Comparison of ENCODE assay signal across 8 cellular contexts in the genomic region with DNA sequence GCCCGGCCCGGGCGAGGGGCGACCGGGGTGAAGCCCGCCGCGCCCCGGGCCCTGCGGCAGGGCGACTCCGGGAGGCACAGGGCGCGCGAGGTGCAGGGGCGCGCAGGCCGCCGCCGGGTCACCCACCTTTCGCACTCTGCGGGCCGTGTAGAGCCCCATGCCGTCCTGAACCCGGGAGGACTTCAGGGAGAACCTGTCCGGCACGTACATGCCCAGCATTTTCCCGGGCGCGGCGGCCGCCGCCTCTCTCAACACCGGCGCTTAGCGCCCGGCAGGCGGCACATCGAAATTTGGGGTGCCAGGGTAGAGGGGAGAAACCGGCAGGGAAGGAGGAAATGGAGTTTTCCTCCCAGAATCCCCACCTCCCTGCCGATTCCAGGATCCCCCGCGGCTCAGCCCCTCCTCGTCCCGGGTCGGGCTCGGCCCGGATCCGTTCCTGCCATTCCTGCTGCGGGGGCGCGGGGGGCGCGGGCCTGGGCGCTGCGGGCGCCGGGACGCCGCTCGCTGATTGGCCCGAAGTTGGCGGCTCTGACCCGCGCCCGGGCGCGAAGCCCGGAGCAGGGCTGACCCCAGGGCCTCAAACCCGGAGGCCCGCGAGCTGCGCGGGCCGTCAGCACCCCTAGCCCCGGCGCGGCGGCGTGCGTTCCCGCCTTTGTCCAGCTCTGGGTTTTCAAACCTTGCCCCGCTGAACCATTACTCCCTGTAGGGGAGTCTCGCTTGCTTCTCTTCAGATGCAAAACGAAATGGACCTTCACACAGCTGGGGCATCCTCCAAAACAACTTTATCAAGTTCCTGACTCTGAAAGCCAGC. TPM values are rescaled to one million over a fixed set of nuclear protein-coding genes. Genes with fewer than 3 reads are reported as not detected.
DNase-seq lines count a peak whose midpoint lies in the region; ATAC-seq and TF ChIP-seq lines count a peak whose summit lies in the region.

A gene (minus strand): TSS at position 337 of the 811 bp plus-strand sequence. CDS start 118 bp downstream, at position 219.

- no peak for TF ChIP-seq CTCF in RWPE1 (conservative IDR thresholded peaks at IDR 0.05; ENCODE audit: low read depth)
- TF ChIP-seq CTCF in ascending aorta (IDR thresholded peaks at IDR 0.05) = peak in 1 of 3 experiments; percentile 14
- peak; percentile 37 for TF ChIP-seq CTCF in left ventricle myocardium inferior (IDR thresholded peaks at IDR 0.05; ENCODE audit: borderline replicate concordance)
- peak; percentile 43 for TF ChIP-seq CTCF in osteocyte (IDR thresholded peaks at IDR 0.05)

- H3K4me3 ChIP-seq in ascending aorta (peak within 1 kb of the TSS; percentile 69 to 70), left ventricle myocardium inferior (peak within 1 kb of the TSS; percentile 76)

- intact Hi-C loops in ascending aorta (cut with DNase I) (loop anchor here (5.0 kb wide), 2 partner anchors 150 to 405 kb away; a partner anchor contains a TSS), left ventricle myocardium inferior (cut with micrococcal nuclease) (no loop called here)

- no peaks in the 10 kb centered on the region for H3K27me3 ChIP-seq in ascending aorta
- no peaks in the 10 kb centered on the region for H3K27me3 ChIP-seq in left ventricle myocardium inferior (ENCODE audit: low read depth)

- no peaks in the 10 kb centered on the region for H3K36me3 Mint-ChIP-seq in osteocyte (ENCODE audit: unreplicated experiment)

- no peak for ATAC-seq in GM21390 (IDR thresholded peaks at IDR 0.05; ENCODE audit: unreplicated experiment)
- ATAC-seq in HG02970 (IDR thresholded peaks at IDR 0.05; ENCODE audit: low FRiP score, unreplicated experiment) = no peak

- no peaks in the 10 kb centered on the region for H3K9me3 Mint-ChIP-seq in osteocyte (ENCODE audit: unreplicated experiment)

- H3K27ac Mint-ChIP-seq in osteocyte (ENCODE audit: unreplicated experiment) = peak within 1 kb of the TSS; percentile 90

- DNase-seq in NCI-H345 (lab: John Stamatoyannopoulos, UW) = peak; percentile 32
- DNase-seq in NCI-H345 treated with DMSO at 0.1 percent for 48 hours (lab: John Stamatoyannopoulos, UW; ENCODE audit: unreplicated experiment) = no peak
- DNase-seq in RWPE1 (ENCODE audit: low spot score) = peak; percentile 58
- peak in 1 of 2 donors; percentile 69 for DNase-seq in ascending aorta (ENCODE audit: low spot score in 2 of 2)
- DNase-seq in left ventricle myocardium inferior = peak; percentile 62
- DNase-seq in osteocyte (ENCODE audit: extremely low spot score, unreplicated experiment) = peak; percentile 87

- H3K36me3 ChIP-seq in ascending aorta (no peaks in the 10 kb centered on the region), left ventricle myocardium inferior (no peaks in the 10 kb centered on the region)

- no peaks in the 10 kb centered on the region for H3K9me3 ChIP-seq in ascending aorta
- no peaks in the 10 kb centered on the region for H3K9me3 ChIP-seq in left ventricle myocardium inferior (replicated peaks)

- POLR2A ChIA-PET in RWPE1 (lab: Yijun Ruan, JAX; ENCODE audit: low non-redundant PET) = no interaction called here

- no peaks in the 10 kb centered on the region for H3K27me3 Mint-ChIP-seq in osteocyte (ENCODE audit: unreplicated experiment)

- H3K4me1 Mint-ChIP-seq in osteocyte (ENCODE audit: unreplicated experiment) = peaks cover 13% of the 10 kb centered on the region

- H3K27ac ChIP-seq in RWPE1 (peak within 1 kb of the TSS; percentile 95), ascending aorta (peak within 1 kb of the TSS; percentile 94 to 98), left ventricle myocardium inferior (replicated peaks) (peak within 1 kb of the TSS; percentile 96)

- CTCF ChIA-PET in RWPE1 (lab: Yijun Ruan, JAX) = interaction anchor here (0.6 kb wide), 1 partner anchor 12 kb away, joined by 3 read pairs; no protein-coding TSS in a partner anchor

- H3K4me1 ChIP-seq in ascending aorta = peaks cover 0 to 12% of the 10 kb centered on the region in 2 donors
- H3K4me1 ChIP-seq in left ventricle myocardium inferior = peaks cover 50% of the 10 kb centered on the region

- peak within 1 kb of the TSS; percentile 88 for H3K4me3 Mint-ChIP-seq in osteocyte (ENCODE audit: unreplicated experiment)

RNA-seq across cellular contexts. Expression of the gene that starts here (rescaled TPM):
- total RNA-seq in ascending aorta = 14.9 TPM
- 12.2 TPM for total RNA-seq in left ventricle myocardium inferior
- 9.4 and 10.2 TPM in 2 replicates for total RNA-seq in osteocyte
